23 cellular contexts compared by ENCODE assay signal in the genomic region with DNA sequence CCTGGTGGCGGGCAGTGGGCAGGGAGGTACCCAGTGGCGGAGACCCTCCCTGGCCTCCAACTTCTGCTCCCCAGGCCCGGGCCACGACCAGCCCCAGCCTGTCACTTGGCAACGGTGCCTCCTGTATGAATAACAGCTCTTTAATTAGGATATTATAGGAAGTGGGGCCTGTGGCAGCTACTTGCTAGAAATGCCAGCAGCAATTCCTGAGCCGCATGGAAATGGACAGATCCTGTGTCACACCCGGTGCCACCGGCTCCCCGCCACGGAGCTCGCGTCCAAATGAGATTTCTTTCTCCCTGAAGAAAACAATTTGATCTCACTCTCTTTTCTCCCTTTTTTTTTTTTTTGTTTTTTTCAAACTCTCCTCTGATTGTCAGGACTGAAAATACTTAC.
DNase-seq lines count a peak whose midpoint lies in the region; ATAC-seq and TF ChIP-seq lines count a peak whose summit lies in the region.
"Had no signal": no experiment of that assay in that cellular context is flagged by ENCODE, and none has a peak within 500 bp of the region (broad histone marks: within the 10 kb centered on the region; RNA-seq: fewer than 3 reads in every experiment).

No MANE protein-coding gene starts in this region.

- no peaks in the 10 kb centered on the region for H3K36me3 Mint-ChIP-seq in neural progenitor cell
- H3K36me3 Mint-ChIP-seq in activated T-cell treated with anti-CD3 and anti-CD28 coated beads, Interleukin-2, amount 50 U/mL, for 24 hours (ENCODE audit: low read depth), result no peaks in the 10 kb centered on the region
- no peaks in the 10 kb centered on the region for H3K36me3 Mint-ChIP-seq in activated CD8-positive, alpha-beta memory T cell treated with anti-CD3 and anti-CD28 coated beads, Interleukin-2, amount 10 ng/mL, durations not matched to agents 7 days and 5 days
- H3K36me3 Mint-ChIP-seq in stimulated activated memory B cell treated with anti-CD40 and anti-IgM and Interleukin-4, amounts not matched to agents 10 μg/mL and 1 μg/mL and 100 μg/mL, for 72 hours, result no peaks in the 10 kb centered on the region
- H3K36me3 Mint-ChIP-seq: activated naive CD4-positive, alpha-beta T cell treated with anti-CD3 and anti-CD28 coated beads, Interleukin-2, amount 10 ng/mL, durations not matched to agents 7 days and 5 days; natural killer cell had no signal

- ATAC-seq in activated CD8-positive, alpha-beta memory T cell treated with anti-CD3 and anti-CD28 coated beads, Interleukin-2, amount 10 ng/mL, durations not matched to agents 7 days and 5 days, result no peak
- ATAC-seq in stimulated activated memory B cell treated with anti-CD40 and anti-IgM and Interleukin-4, amounts not matched to agents 10 μg/mL and 1 μg/mL and 100 μg/mL, for 72 hours, result no peak
- ATAC-seq: natural killer cell had no signal

- CTCF ChIA-PET in activated CD8-positive, alpha-beta memory T cell treated with anti-CD3 and anti-CD28 coated beads, Interleukin-2, amount 10 ng/mL, durations not matched to agents 7 days and 5 days (lab: Charles Lee), result no interaction called here

- H3K27me3 Mint-ChIP-seq in neural progenitor cell (ENCODE audit: insufficient read depth, low read depth), result peaks cover 11% of the 10 kb centered on the region
- peaks cover 26% of the 10 kb centered on the region for H3K27me3 Mint-ChIP-seq in activated T-cell treated with anti-CD3 and anti-CD28 coated beads, Interleukin-2, amount 50 U/mL, for 24 hours
- H3K27me3 Mint-ChIP-seq in activated CD8-positive, alpha-beta memory T cell treated with anti-CD3 and anti-CD28 coated beads, Interleukin-2, amount 10 ng/mL, durations not matched to agents 7 days and 5 days, result peaks cover 2% of the 10 kb centered on the region
- peaks cover 35% of the 10 kb centered on the region for H3K27me3 Mint-ChIP-seq in stimulated activated memory B cell treated with anti-CD40 and anti-IgM and Interleukin-4, amounts not matched to agents 10 μg/mL and 1 μg/mL and 100 μg/mL, for 72 hours
- H3K27me3 Mint-ChIP-seq: activated CD4-positive, alpha-beta T cell treated with anti-CD3 and anti-CD28 coated beads, Interleukin-2, amount 10 ng/mL, durations not matched to agents 7 days and 5 days had no signal

- no peaks in the 10 kb centered on the region for H3K36me3 ChIP-seq in neural progenitor cell
- H3K36me3 ChIP-seq: sigmoid colon, uterus had no signal

- no peak for TF ChIP-seq CTCF in neural progenitor cell (IDR thresholded peaks at IDR 0.05)

- no peaks in the 10 kb centered on the region for H3K9me3 ChIP-seq in neural progenitor cell (ENCODE audit: low read depth)
- H3K9me3 ChIP-seq: uterus had no signal

- H3K4me2 ChIP-seq in neural progenitor cell, result no peak overlapping the region

- H3K9ac ChIP-seq in neural progenitor cell, result no peak overlapping the region

- no peaks in the 10 kb centered on the region for H3F3A ChIP-seq in neural progenitor cell (ENCODE audit: low read depth)

- no peak overlapping the region for H3K4me3 ChIP-seq in neural progenitor cell
- H3K4me3 ChIP-seq: sigmoid colon, uterus had no signal

- H2AFZ ChIP-seq in neural progenitor cell (replicated peaks), result no peak overlapping the region

- no peaks in the 10 kb centered on the region for H3K27me3 ChIP-seq in neural progenitor cell
- H3K27me3 ChIP-seq: uterus had no signal

- H3K9me3 Mint-ChIP-seq in neural progenitor cell, result peaks cover 5% of the 10 kb centered on the region
- H3K9me3 Mint-ChIP-seq in activated T-cell treated with anti-CD3 and anti-CD28 coated beads, Interleukin-2, amount 50 U/mL, for 24 hours, result no peaks in the 10 kb centered on the region
- no peaks in the 10 kb centered on the region for H3K9me3 Mint-ChIP-seq in activated CD8-positive, alpha-beta memory T cell treated with anti-CD3 and anti-CD28 coated beads, Interleukin-2, amount 10 ng/mL, durations not matched to agents 7 days and 5 days (ENCODE audit: low read depth)
- peaks cover 7% of the 10 kb centered on the region for H3K9me3 Mint-ChIP-seq in stimulated activated memory B cell treated with anti-CD40 and anti-IgM and Interleukin-4, amounts not matched to agents 10 μg/mL and 1 μg/mL and 100 μg/mL, for 72 hours
- H3K9me3 Mint-ChIP-seq: activated CD4-positive, alpha-beta T cell treated with anti-CD3 and anti-CD28 coated beads, Interleukin-2, amount 10 ng/mL, durations not matched to agents 7 days and 5 days; activated naive CD4-positive, alpha-beta T cell treated with anti-CD3 and anti-CD28 coated beads, Interleukin-2, amount 10 ng/mL, durations not matched to agents 7 days and 5 days; HFFc6; natural killer cell had no signal

- H3K79me2 ChIP-seq in neural progenitor cell (ENCODE audit: low read depth), result no peaks in the 10 kb centered on the region

- no peaks in the 10 kb centered on the region for H3K4me1 ChIP-seq in neural progenitor cell
- H3K4me1 ChIP-seq: sigmoid colon, uterus had no signal

- H3K4me1 Mint-ChIP-seq in neural progenitor cell, result peaks cover 36% of the 10 kb centered on the region
- H3K4me1 Mint-ChIP-seq in activated T-cell treated with anti-CD3 and anti-CD28 coated beads, Interleukin-2, amount 50 U/mL, for 24 hours (ENCODE audit: low read depth), result no peaks in the 10 kb centered on the region
- no peaks in the 10 kb centered on the region for H3K4me1 Mint-ChIP-seq in activated CD8-positive, alpha-beta memory T cell treated with anti-CD3 and anti-CD28 coated beads, Interleukin-2, amount 10 ng/mL, durations not matched to agents 7 days and 5 days
- no peaks in the 10 kb centered on the region for H3K4me1 Mint-ChIP-seq in stimulated activated memory B cell treated with anti-CD40 and anti-IgM and Interleukin-4, amounts not matched to agents 10 μg/mL and 1 μg/mL and 100 μg/mL, for 72 hours
- H3K4me1 Mint-ChIP-seq: activated CD4-positive, alpha-beta T cell treated with anti-CD3 and anti-CD28 coated beads, Interleukin-2, amount 10 ng/mL, durations not matched to agents 7 days and 5 days; activated naive CD4-positive, alpha-beta T cell treated with anti-CD3 and anti-CD28 coated beads, Interleukin-2, amount 10 ng/mL, durations not matched to agents 7 days and 5 days; natural killer cell had no signal

- H3K4me3 Mint-ChIP-seq in neural progenitor cell, result peak overlapping the region; percentile 30
- H3K4me3 Mint-ChIP-seq in activated T-cell treated with anti-CD3 and anti-CD28 coated beads, Interleukin-2, amount 50 U/mL, for 24 hours, result no peak overlapping the region
- no peak overlapping the region for H3K4me3 Mint-ChIP-seq in activated CD8-positive, alpha-beta memory T cell treated with anti-CD3 and anti-CD28 coated beads, Interleukin-2, amount 10 ng/mL, durations not matched to agents 7 days and 5 days
- H3K4me3 Mint-ChIP-seq in stimulated activated memory B cell treated with anti-CD40 and anti-IgM and Interleukin-4, amounts not matched to agents 10 μg/mL and 1 μg/mL and 100 μg/mL, for 72 hours, result no peak overlapping the region
- H3K4me3 Mint-ChIP-seq: activated CD4-positive, alpha-beta T cell treated with anti-CD3 and anti-CD28 coated beads, Interleukin-2, amount 10 ng/mL, durations not matched to agents 7 days and 5 days; activated naive CD4-positive, alpha-beta T cell treated with anti-CD3 and anti-CD28 coated beads, Interleukin-2, amount 10 ng/mL, durations not matched to agents 7 days and 5 days; HFFc6; natural killer cell; stimulated activated naive CD8-positive, alpha-beta T cell treated with anti-CD3 and anti-CD28 coated beads, Interleukin-15, Interleukin-2, amounts not matched to agents 100 ng/mL and 50 ng/mL, for 24 hours had no signal

- H3K27ac Mint-ChIP-seq in neural progenitor cell, result no peak overlapping the region
- H3K27ac Mint-ChIP-seq in activated T-cell treated with anti-CD3 and anti-CD28 coated beads, Interleukin-2, amount 50 U/mL, for 24 hours, result no peak overlapping the region
- no peak overlapping the region for H3K27ac Mint-ChIP-seq in activated CD8-positive, alpha-beta memory T cell treated with anti-CD3 and anti-CD28 coated beads, Interleukin-2, amount 10 ng/mL, durations not matched to agents 7 days and 5 days
- H3K27ac Mint-ChIP-seq in stimulated activated memory B cell treated with anti-CD40 and anti-IgM and Interleukin-4, amounts not matched to agents 10 μg/mL and 1 μg/mL and 100 μg/mL, for 72 hours, result no peak overlapping the region
- H3K27ac Mint-ChIP-seq: activated CD4-positive, alpha-beta T cell treated with anti-CD3 and anti-CD28 coated beads, Interleukin-2, amount 10 ng/mL, durations not matched to agents 7 days and 5 days; activated naive CD4-positive, alpha-beta T cell treated with anti-CD3 and anti-CD28 coated beads, Interleukin-2, amount 10 ng/mL, durations not matched to agents 7 days and 5 days; HFFc6; natural killer cell; stimulated activated naive CD8-positive, alpha-beta T cell treated with anti-CD3 and anti-CD28 coated beads, Interleukin-15, Interleukin-2, amounts not matched to agents 100 ng/mL and 50 ng/mL, for 24 hours had no signal

- H3K27ac ChIP-seq in neural progenitor cell, result no peak overlapping the region
- H3K27ac ChIP-seq: C4-2B, HL-60, sigmoid colon, uterus had no signal

- H4K20me1 ChIP-seq in neural progenitor cell (ENCODE audit: low read depth), result no peaks in the 10 kb centered on the region

- DNase-seq in D341Med (ENCODE audit: low spot score) (peak; percentile 67), G401 (ENCODE audit: low spot score) (peak; percentile 11), SHP77 (lab: John Stamatoyannopoulos, UW) (peak; percentile 34 to 51), neural progenitor cell (ENCODE audit: low spot score) (no peak)
- no peak for DNase-seq in activated T-cell treated with anti-CD3 and anti-CD28 coated beads, Interleukin-2, amount 50 U/mL, for 24 hours
- no peak for DNase-seq in activated CD8-positive, alpha-beta memory T cell treated with anti-CD3 and anti-CD28 coated beads, Interleukin-2, amount 10 ng/mL, durations not matched to agents 7 days and 5 days
- DNase-seq in stimulated activated CD4-positive, alpha-beta T cell treated with anti-CD3 and anti-CD28 coated beads, Interleukin-12 subunit alpha, Interleukin-12 subunit beta, amount 100 ng/mL, for 4 hours, result no peak
- DNase-seq: activated CD4-positive, alpha-beta T cell treated with anti-CD3 and anti-CD28 coated beads, Interleukin-2, amount 10 ng/mL, durations not matched to agents 7 days and 5 days; activated naive CD4-positive, alpha-beta T cell treated with anti-CD3 and anti-CD28 coated beads, Interleukin-2, amount 10 ng/mL, durations not matched to agents 7 days and 5 days; GOT3; HFFc6; islet precursor cell; midbrain; natural killer cell; NCI-H2081; sigmoid colon; SW 1271; T-helper 9 cell; uterus had no signal

- in situ Hi-C loops in G401 (cut with HindIII; ENCODE audit: low sequenced_read_pairs), result no loop called here

Comparison
In these comparisons a context has a peak if more than half of its experiments do, and no peak if none do; other contexts are left out.
1. DNase-seq: peak in D341Med (single experiment), G401 (single experiment) and SHP77 (2 of 2); none in neural progenitor cell (single experiment), activated T-cell treated with anti-CD3 and anti-CD28 coated beads, Interleukin-2, amount 50 U/mL, for 24 hours (single experiment), activated CD8-positive, alpha-beta memory T cell treated with anti-CD3 and anti-CD28 coated beads, Interleukin-2, amount 10 ng/mL, durations not matched to agents 7 days and 5 days (single experiment) and stimulated activated CD4-positive, alpha-beta T cell treated with anti-CD3 and anti-CD28 coated beads, Interleukin-12 subunit alpha, Interleukin-12 subunit beta, amount 100 ng/mL, for 4 hours (single experiment).